In genomic region chr7:116549370-116549769, GRCh38 we compare ENCODE assay signal across 15 cellular contexts. TPM values are rescaled to one million over a fixed set of nuclear protein-coding genes. Genes with fewer than 3 reads are reported as not detected.
"Had no signal": no experiment of that assay in that cellular context is flagged by ENCODE, and none has a peak within 500 bp of the region (broad histone marks: within the 10 kb centered on the region; RNA-seq: fewer than 3 reads in every experiment).

No MANE protein-coding gene starts in this region.

- DNase-seq: cortex of kidney; dorsolateral prefrontal cortex; effector CD8-positive, alpha-beta T cell; left colon; mesendoderm; natural killer cell; posterior cingulate gyrus; right cardiac atrium; small intestine; stimulated activated CD4-positive, alpha-beta T cell treated with anti-CD3 and anti-CD28 coated beads, Interleukin-12 subunit alpha, Interleukin-12 subunit beta, amount 100 ng/mL, for 4 hours; stimulated activated naive CD4-positive, alpha-beta T cell; stomach; thyroid gland had no signal

- H3K27me3 ChIP-seq: dorsolateral prefrontal cortex, hepatocyte, stomach, suprapubic skin, thyroid gland had no signal

- H3K36me3 ChIP-seq: stomach, thyroid gland had no signal

- ATAC-seq: left colon, natural killer cell, right cardiac atrium had no signal

- H3K27ac ChIP-seq: hepatocyte, suprapubic skin, thyroid gland had no signal

- H3K4me3 ChIP-seq: dorsolateral prefrontal cortex, hepatocyte, stomach, suprapubic skin, thyroid gland had no signal

- H3K9me3 ChIP-seq: stomach, suprapubic skin, thyroid gland had no signal

RNA-seq across cellular contexts. Expression of gene CAV1, which starts 24.5 kb away (rescaled TPM):
- total RNA-seq: natural killer cell had no signal
